Comparison of ENCODE assay signal across 25 cellular contexts in the genomic region with DNA sequence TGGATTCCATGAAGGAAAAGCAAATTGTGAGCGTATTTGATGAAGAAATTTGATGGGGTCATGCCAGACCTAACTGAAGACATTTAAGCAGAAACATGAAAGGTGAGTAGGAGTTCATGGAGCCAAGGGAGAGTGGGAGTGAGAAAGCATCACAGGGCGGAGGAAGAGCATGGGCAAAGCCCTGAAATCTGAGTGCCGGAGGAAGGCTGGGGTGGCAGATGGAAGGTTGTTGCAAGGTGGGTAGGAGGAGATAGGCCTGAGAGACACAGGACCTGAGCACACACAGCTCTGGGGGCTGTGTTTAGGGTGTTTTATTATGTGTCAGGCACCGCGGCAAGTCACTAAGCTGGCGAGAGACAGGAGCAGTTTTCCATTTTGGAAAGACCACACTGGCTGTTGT.
"Had no signal": no experiment of that assay in that cellular context is flagged by ENCODE, and none has a peak within 500 bp of the region (broad histone marks: within the 10 kb centered on the region; RNA-seq: fewer than 3 reads in every experiment).

No MANE protein-coding gene starts in this region.

- H3K27ac ChIP-seq: ovary, parathyroid adenoma, psoas muscle, right lobe of liver, sigmoid colon, stomach, thoracic aorta, thyroid gland, tibial nerve, upper lobe of right lung, uterus had no signal

- H2AFZ ChIP-seq: parathyroid adenoma had no signal

- H3K79me2 ChIP-seq: parathyroid adenoma had no signal

- ATAC-seq: naive thymus-derived CD8-positive, alpha-beta T cell; natural killer cell treated with Interleukin-12 subunit alpha and Interleukin-12 subunit beta and Interleukin-15 and Interleukin-18, amount 100 ng/mL, for 72 hours; psoas muscle; right cardiac atrium; right lobe of liver; stimulated activated effector memory CD8-positive, alpha-beta T cell treated with anti-CD3 and anti-CD28 coated beads, Interleukin-12 subunit alpha, Interleukin-12 subunit beta, amount 100 ng/mL, for 72 hours; stimulated activated naive B cell treated with anti-CD40 and anti-IgM and Interleukin-4, amounts not matched to agents 10 μg/mL and 1 μg/mL and 100 μg/mL, for 72 hours; upper lobe of right lung had no signal

- DNase-seq: naive thymus-derived CD8-positive, alpha-beta T cell; nephron progenitor cell; occipital lobe; ovary; posterior cingulate gyrus; psoas muscle; right cardiac atrium; right lobe of liver; sigmoid colon; small intestine; stimulated activated CD4-positive, alpha-beta T cell treated with anti-CD3 and anti-CD28 coated beads, Interleukin-15, amount 100 ng/mL, for 24 hours; stimulated activated CD4-positive, alpha-beta T cell treated with anti-CD3 and anti-CD28 coated beads, Interleukin-2, amount 100 ng/mL, for 24 hours; stimulated activated CD4-positive, alpha-beta T cell treated with anti-CD3 and anti-CD28 coated beads, Interleukin-2, amount 100 ng/mL, for 48 hours; stimulated activated CD4-positive, alpha-beta T cell treated with anti-CD3 and anti-CD28 coated beads, Interleukin-4, amount 100 ng/mL, for 24 hours; stimulated activated naive B cell treated with anti-CD40 and anti-IgM and Interleukin-4, amounts not matched to agents 10 μg/mL and 1 μg/mL and 100 μg/mL, for 72 hours; stimulated activated naive CD4-positive, alpha-beta T cell treated with Interleukin-2 at 50 U/mL for 16 hours; stomach; thyroid gland; upper lobe of right lung; uterus had no signal

- H3K36me3 ChIP-seq: ovary, right lobe of liver, sigmoid colon, stomach, thoracic aorta, thyroid gland, tibial nerve, upper lobe of right lung, uterus had no signal

- H3K27me3 ChIP-seq: ovary, right lobe of liver, thyroid gland, uterus had no signal

- H3K9me3 ChIP-seq: ovary, psoas muscle, right lobe of liver, sigmoid colon, stomach, thoracic aorta, thyroid gland, tibial nerve, upper lobe of right lung, uterus had no signal

- H3K4me3 ChIP-seq: ovary, psoas muscle, right lobe of liver, sigmoid colon, stomach, thoracic aorta, thyroid gland, tibial nerve, upper lobe of right lung, uterus had no signal

- H3K9ac ChIP-seq: parathyroid adenoma had no signal

- H3K4me1 ChIP-seq: parathyroid adenoma, psoas muscle, right lobe of liver, sigmoid colon, thyroid gland, tibial nerve, upper lobe of right lung, uterus had no signal
